16 cellular contexts compared by ENCODE assay signal in the genomic region with DNA sequence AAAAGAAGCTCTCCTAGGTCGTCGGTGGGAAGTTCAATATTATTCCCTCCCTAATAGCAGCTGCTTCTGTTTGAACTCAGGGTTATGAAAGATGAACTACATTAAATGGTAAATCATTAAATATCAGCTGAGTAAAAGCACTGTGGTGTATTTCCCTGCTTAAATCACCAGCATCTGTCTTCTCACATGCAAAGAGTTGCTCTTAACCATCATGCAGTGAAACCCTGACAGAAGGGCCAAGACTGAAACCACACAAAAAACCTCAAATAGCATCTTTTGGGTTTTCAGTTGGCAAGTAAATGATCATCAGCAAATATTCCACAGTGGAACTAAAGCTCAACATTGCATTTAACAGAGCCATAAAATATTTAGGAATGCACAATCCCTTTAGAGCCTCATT.
DNase-seq lines count a peak whose midpoint lies in the region; ATAC-seq and TF ChIP-seq lines count a peak whose summit lies in the region.
"Had no signal": no experiment of that assay in that cellular context is flagged by ENCODE, and none has a peak within 500 bp of the region (broad histone marks: within the 10 kb centered on the region; RNA-seq: fewer than 3 reads in every experiment).

No MANE protein-coding gene starts in this region.

- TF ChIP-seq CTCF in BJ (IDR thresholded peaks at IDR 0.05; ENCODE audit: insufficient read depth, low read depth, low read length), result no peak
- TF ChIP-seq CTCF in endodermal cell (conservative IDR thresholded peaks at IDR 0.05), result no peak

- H3K36me3 Mint-ChIP-seq in endodermal cell (ENCODE audit: low read depth), result no peaks in the 10 kb centered on the region
- H3K36me3 Mint-ChIP-seq: activated CD8-positive, alpha-beta memory T cell treated with anti-CD3 and anti-CD28 coated beads, Interleukin-2, amount 10 ng/mL, durations not matched to agents 7 days and 5 days; activated naive CD8-positive, alpha-beta T cell treated with anti-CD3 and anti-CD28 coated beads for 36 hours; IgD-negative memory B cell had no signal

- H3K9ac ChIP-seq in endodermal cell (ENCODE audit: extremely low read depth, low read length, poor library complexity, severe bottlenecking), result no peak overlapping the region

- H3K4me3 Mint-ChIP-seq in endodermal cell, result no peak overlapping the region
- H3K4me3 Mint-ChIP-seq: activated CD8-positive, alpha-beta memory T cell treated with anti-CD3 and anti-CD28 coated beads, Interleukin-2, amount 10 ng/mL, durations not matched to agents 7 days and 5 days; activated naive CD8-positive, alpha-beta T cell treated with anti-CD3 and anti-CD28 coated beads for 36 hours; IgD-negative memory B cell had no signal

- H3K9me3 Mint-ChIP-seq in endodermal cell, result no peaks in the 10 kb centered on the region
- H3K9me3 Mint-ChIP-seq: activated naive CD8-positive, alpha-beta T cell treated with anti-CD3 and anti-CD28 coated beads for 36 hours; IgD-negative memory B cell had no signal

- WGBS in endodermal cell (ENCODE audit: insufficient coverage in 1 of 2, insufficient read length in 1 of 2), 2 experiments, result 100% methylated on average over 2 of the region's 2 CpGs; no CpG with 5 or more reads in 1 of the 2 experiments

- H3K9me3 ChIP-seq in endodermal cell (ENCODE audit: control insufficient read depth, low read length), result no peaks in the 10 kb centered on the region
- H3K9me3 ChIP-seq: lower lobe of right lung had no signal

- CTCF ChIA-PET in BJ (lab: Yijun Ruan, JAX), result interaction anchor here (1.0 to 1.5 kb wide), 3 partner anchors 10 to 115 kb away, joined by 3 to 4 read pairs (median 4); no protein-coding TSS in a partner anchor

- DNase-seq in BJ (ENCODE audit: low read depth), result peak; percentile 14
- no peak for DNase-seq in endodermal cell
- no peak for DNase-seq in SK-N-DZ (ENCODE audit: low spot score)
- no peak for DNase-seq in midbrain (lab: John Stamatoyannopoulos, UW)
- DNase-seq in activated CD4-positive, alpha-beta T cell treated with anti-CD3 and anti-CD28 coated beads, Interleukin-2, amount 50 U/mL, for 1 hour, result no peak
- DNase-seq: activated CD8-positive, alpha-beta memory T cell treated with anti-CD3 and anti-CD28 coated beads, Interleukin-2, amount 10 ng/mL, durations not matched to agents 7 days and 5 days; activated naive CD8-positive, alpha-beta T cell treated with anti-CD3 and anti-CD28 coated beads for 36 hours; H7; lower lobe of right lung; NCI-H187 treated with DMSO at 0.1 percent for 48 hours; SIG-M5 had no signal

- H3K27me3 ChIP-seq in BJ (ENCODE audit: control insufficient read depth, insufficient read depth, low read length) (no peaks in the 10 kb centered on the region), endodermal cell (ENCODE audit: control insufficient read depth, insufficient read depth, low read length, poor library complexity, severe bottlenecking) (no peaks in the 10 kb centered on the region)

- H3K27me3 Mint-ChIP-seq in endodermal cell (ENCODE audit: insufficient read depth), result no peaks in the 10 kb centered on the region
- H3K27me3 Mint-ChIP-seq: activated CD8-positive, alpha-beta memory T cell treated with anti-CD3 and anti-CD28 coated beads, Interleukin-2, amount 10 ng/mL, durations not matched to agents 7 days and 5 days; activated naive CD8-positive, alpha-beta T cell treated with anti-CD3 and anti-CD28 coated beads for 36 hours; IgD-negative memory B cell had no signal

- H3K36me3 ChIP-seq in BJ (ENCODE audit: control insufficient read depth, insufficient read depth, low read length) (no peaks in the 10 kb centered on the region), endodermal cell (ENCODE audit: control insufficient read depth, insufficient read depth, low read length) (no peaks in the 10 kb centered on the region)
- H3K36me3 ChIP-seq: lower lobe of right lung had no signal

- H3K4me1 Mint-ChIP-seq in endodermal cell, result no peaks in the 10 kb centered on the region
- H3K4me1 Mint-ChIP-seq: activated CD8-positive, alpha-beta memory T cell treated with anti-CD3 and anti-CD28 coated beads, Interleukin-2, amount 10 ng/mL, durations not matched to agents 7 days and 5 days; activated naive CD8-positive, alpha-beta T cell treated with anti-CD3 and anti-CD28 coated beads for 36 hours had no signal

- no peak overlapping the region for H3K27ac Mint-ChIP-seq in endodermal cell
- H3K27ac Mint-ChIP-seq: activated CD8-positive, alpha-beta memory T cell treated with anti-CD3 and anti-CD28 coated beads, Interleukin-2, amount 10 ng/mL, durations not matched to agents 7 days and 5 days; activated naive CD8-positive, alpha-beta T cell treated with anti-CD3 and anti-CD28 coated beads for 36 hours; IgD-negative memory B cell had no signal

- H3K4me1 ChIP-seq in endodermal cell (ENCODE audit: control insufficient read depth, insufficient read depth, low read length), result no peaks in the 10 kb centered on the region
- H3K4me1 ChIP-seq: lower lobe of right lung had no signal

- POLR2A ChIA-PET in BJ (lab: Charles Lee), result interaction anchor here (0.6 kb wide), 1 partner anchor 12 kb away, joined by 3 read pairs; no protein-coding TSS in a partner anchor

- ATAC-seq in GM19372 (IDR thresholded peaks at IDR 0.05; ENCODE audit: low read depth, unreplicated experiment), result peak; percentile 87
- peak; percentile 86 for ATAC-seq in HG02678 (IDR thresholded peaks at IDR 0.05; ENCODE audit: unreplicated experiment)
- ATAC-seq in HG03378 (IDR thresholded peaks at IDR 0.05; ENCODE audit: unreplicated experiment), result peak; percentile 87
- ATAC-seq: activated CD8-positive, alpha-beta memory T cell treated with anti-CD3 and anti-CD28 coated beads, Interleukin-2, amount 10 ng/mL, durations not matched to agents 7 days and 5 days; esophagus mucosa; lower lobe of right lung had no signal

- no peak overlapping the region for H3K4me3 ChIP-seq in BJ (ENCODE audit: low read depth, low read length)
- no peak overlapping the region for H3K4me3 ChIP-seq in endodermal cell (ENCODE audit: low read length)
- H3K4me3 ChIP-seq: lower lobe of right lung had no signal

- H3K27ac ChIP-seq in endodermal cell (ENCODE audit: low read depth, low read length), result no peak overlapping the region
- H3K27ac ChIP-seq: lower lobe of right lung had no signal
